31 cellular contexts compared by ENCODE assay signal in genomic region chr3:180176059-180176458, GRCh38.
"Had no signal": no experiment of that assay in that cellular context is flagged by ENCODE, and none has a peak within 500 bp of the region (broad histone marks: within the 10 kb centered on the region; RNA-seq: fewer than 3 reads in every experiment).

No MANE protein-coding gene starts in this region.

- H3K36me3 ChIP-seq: brain microvascular endothelial cell, gastrocnemius medialis, left lung, lower lobe of right lung, pancreas, prostate gland, sigmoid colon, stomach, suprapubic skin, tibial artery had no signal

- DNase-seq: activated CD4-positive, alpha-beta memory T cell treated with anti-CD3 and anti-CD28 coated beads for 36 hours; activated CD4-positive, alpha-beta T cell treated with anti-CD3 and anti-CD28 coated beads, Interleukin-2, amount 10 ng/mL, durations not matched to agents 24 days and 14 days; activated CD4-positive, CD25-positive, alpha-beta regulatory T cell treated with anti-CD3 and anti-CD28 coated beads, Interleukin-2, amount 50 U/mL, for 72 hours; activated CD8-positive, alpha-beta memory T cell treated with anti-CD3 and anti-CD28 coated beads, Interleukin-2, amount 50 U/mL, for 4 hours; activated effector memory CD4-positive, alpha-beta T cell treated with anti-CD3 and anti-CD28 coated beads, Interleukin-2, amount 50 U/mL, for 16 hours; activated naive CD4-positive, alpha-beta T cell treated with anti-CD3 and anti-CD28 coated beads, Interleukin-2, amount 10 ng/mL, durations not matched to agents 7 days and 5 days; activated naive CD8-positive, alpha-beta T cell treated with anti-CD3 and anti-CD28 coated beads, Interleukin-2, amount 10 ng/mL, durations not matched to agents 7 days and 5 days; activated T-cell treated with anti-CD3 and anti-CD28 coated beads, Interleukin-2, amount 50 U/mL, for 1 hour; amniotic stem cell; brain microvascular endothelial cell; effector memory CD8-positive, alpha-beta T cell; erythroblast; gastrocnemius medialis; glutamatergic neuron; left lung; lower lobe of right lung; mesenchymal stem cell; naive thymus-derived CD8-positive, alpha-beta T cell; nucleus accumbens; pancreas; retina; sigmoid colon; small intestine; stimulated activated CD4-positive, alpha-beta T cell treated with anti-CD3 and anti-CD28 coated beads, Interleukin-4, amount 100 ng/mL, for 4 hours; stimulated activated CD8-positive, alpha-beta memory T cell treated with anti-CD3 and anti-CD28 coated beads, Interleukin-4, amount 100 ng/mL, for 48 hours; stomach; tibial artery had no signal

- H3K27me3 ChIP-seq: brain microvascular endothelial cell, gastrocnemius medialis, left lung, pancreas, sigmoid colon, stomach, suprapubic skin, tibial artery had no signal

- H3K4me1 ChIP-seq: gastrocnemius medialis, left lung, lower lobe of right lung, pancreas, prostate gland, sigmoid colon, stomach, suprapubic skin, tibial artery had no signal

- H3K4me3 ChIP-seq: coronary artery, gastrocnemius medialis, left lung, lower lobe of right lung, pancreas, prostate gland, sigmoid colon, stomach, suprapubic skin, tibial artery had no signal

- ATAC-seq: effector memory CD8-positive, alpha-beta T cell; gastrocnemius medialis; left lung; lower lobe of right lung; naive thymus-derived CD8-positive, alpha-beta T cell; stimulated activated memory B cell treated with anti-CD40 and anti-IgM and Interleukin-4, amounts not matched to agents 10 μg/mL and 1 μg/mL and 100 μg/mL, for 72 hours had no signal

- H3K27ac ChIP-seq: brain microvascular endothelial cell, coronary artery, gastrocnemius medialis, left lung, lower lobe of right lung, pancreas, prostate gland, sigmoid colon, stomach, suprapubic skin, tibial artery had no signal

- H3K9me3 ChIP-seq: gastrocnemius medialis, left lung, lower lobe of right lung, pancreas, prostate gland, sigmoid colon, stomach, tibial artery had no signal
